Comparison of ENCODE assay signal across 13 cellular contexts in genomic region chr4:74267998-74268606, GRCh38. TPM values are rescaled to one million over a fixed set of nuclear protein-coding genes. Genes with fewer than 3 reads are reported as not detected.
DNase-seq lines count a peak whose midpoint lies in the region; ATAC-seq, FAIRE-seq and TF ChIP-seq lines count a peak whose summit lies in the region.
"Had no signal": no experiment of that assay in that cellular context is flagged by ENCODE, and none has a peak within 500 bp of the region (broad histone marks: within the 10 kb centered on the region; RNA-seq: fewer than 3 reads in every experiment).

No MANE protein-coding gene starts in this region.

- no peak overlapping the region for H2AFZ ChIP-seq in GM23248
- H2AFZ ChIP-seq: GM23338 had no signal

- in situ Hi-C loops in GM23248 (cut with MboI): no loop called here

- no peaks in the 10 kb centered on the region for H3K9me3 Mint-ChIP-seq in activated CD8-positive, alpha-beta T cell treated with anti-CD3 and anti-CD28 coated beads for 36 hours
- H3K9me3 Mint-ChIP-seq: central memory CD8-positive, alpha-beta T cell; GM23338 had no signal

- no peak for TF ChIP-seq CTCF in D721Med (IDR thresholded peaks at IDR 0.05; ENCODE audit: insufficient read depth, missing control alignments)
- TF ChIP-seq CTCF in activated CD8-positive, alpha-beta T cell treated with anti-CD3 and anti-CD28 coated beads for 36 hours (IDR thresholded peaks at IDR 0.05): no peak

- H3K4me3 ChIP-seq in GM23248 (no peak overlapping the region), skeletal muscle satellite cell (ENCODE audit: low read length) (no peak overlapping the region)
- H3K4me3 ChIP-seq: GM23338, spleen had no signal

- H3K9me2 ChIP-seq in GM23248 (ENCODE audit: insufficient read depth): no peaks in the 10 kb centered on the region

- H3K4me1 Mint-ChIP-seq in activated CD8-positive, alpha-beta T cell treated with anti-CD3 and anti-CD28 coated beads for 36 hours (ENCODE audit: low read depth): peaks cover 5% of the 10 kb centered on the region
- H3K4me1 Mint-ChIP-seq: central memory CD8-positive, alpha-beta T cell; GM23338 had no signal

- H3K27me3 ChIP-seq in GM23248 (replicated peaks; ENCODE audit: insufficient read depth) (peaks cover 6% of the 10 kb centered on the region; the same call in 1 of the 2 replicates), skeletal muscle satellite cell (ENCODE audit: control insufficient read depth, insufficient read depth, low read length) (no peaks in the 10 kb centered on the region)
- H3K27me3 ChIP-seq: spleen had no signal

- no peak overlapping the region for H3K4me3 Mint-ChIP-seq in activated CD8-positive, alpha-beta T cell treated with anti-CD3 and anti-CD28 coated beads for 36 hours
- H3K4me3 Mint-ChIP-seq: central memory CD8-positive, alpha-beta T cell; GM23338 had no signal

- peak; percentile 97 for FAIRE-seq in RCC 7860 (lab: Jason Lieb, UNC)
- FAIRE-seq in D721Med (lab: Jason Lieb, UNC): no peak

- H3K4me1 ChIP-seq in GM23248 (ENCODE audit: insufficient read depth) (peaks cover 11% of the 10 kb centered on the region), skeletal muscle satellite cell (ENCODE audit: control insufficient read depth, insufficient read depth, low read length) (peaks cover 21% of the 10 kb centered on the region)
- H3K4me1 ChIP-seq: spleen had no signal

- intact Hi-C loops in activated CD8-positive, alpha-beta T cell treated with anti-CD3 and anti-CD28 coated beads for 36 hours (cut with micrococcal nuclease): no loop called here

- DNase-seq in GM23248: peak; percentile 87
- DNase-seq in RCC 7860 (ENCODE audit: low spot score): peak; percentile 71
- DNase-seq in fibroblast of gingiva (ENCODE audit: low read depth): peak; percentile 47
- DNase-seq in D721Med (ENCODE audit: insufficient read length, low spot score): no peak
- DNase-seq in activated CD8-positive, alpha-beta T cell treated with anti-CD3 and anti-CD28 coated beads for 36 hours: no peak
- DNase-seq in stimulated activated CD4-positive, alpha-beta T cell treated with anti-CD3 and anti-CD28 coated beads, Interleukin-1b, Interleukin-23, amount 100 ng/mL, for 48 hours: no peak
- DNase-seq: activated CD8-positive, alpha-beta memory T cell treated with anti-CD3 and anti-CD28 coated beads, Interleukin-2, amount 50 U/mL, for 4 hours; GF-D8; NK-92 treated with Interleukin-12 subunit alpha and Interleukin-12 subunit beta, amount 100 ng/mL, for 24 hours; spleen had no signal

- H3K27ac ChIP-seq in GM23248: peak overlapping the region; percentile 15; the same call in 1 of the 2 replicates
- H3K27ac ChIP-seq: spleen had no signal

- H3F3A ChIP-seq in GM23248 (ENCODE audit: insufficient read depth): peaks cover 14% of the 10 kb centered on the region

- H3K36me3 ChIP-seq in GM23248 (ENCODE audit: low read depth): no peaks in the 10 kb centered on the region
- H3K36me3 ChIP-seq in skeletal muscle satellite cell (ENCODE audit: insufficient read depth, low read length): no peaks in the 10 kb centered on the region
- H3K36me3 ChIP-seq: spleen had no signal

- no peak for ATAC-seq in activated CD8-positive, alpha-beta T cell treated with anti-CD3 and anti-CD28 coated beads for 36 hours
- ATAC-seq: GM23338 had no signal

- no peaks in the 10 kb centered on the region for H3K79me2 ChIP-seq in GM23248 (ENCODE audit: insufficient read depth)

- POLR2A ChIA-PET in activated CD8-positive, alpha-beta T cell treated with anti-CD3 and anti-CD28 coated beads for 36 hours (lab: Charles Lee): no interaction called here

- no peaks in the 10 kb centered on the region for H3K9me3 ChIP-seq in GM23248 (ENCODE audit: low read depth)
- no peaks in the 10 kb centered on the region for H3K9me3 ChIP-seq in skeletal muscle satellite cell (replicated peaks; ENCODE audit: low read length)
- H3K9me3 ChIP-seq: spleen had no signal

- H3K27ac Mint-ChIP-seq in activated CD8-positive, alpha-beta T cell treated with anti-CD3 and anti-CD28 coated beads for 36 hours: no peak overlapping the region
- H3K27ac Mint-ChIP-seq: GM23338 had no signal

- CTCF ChIA-PET in activated CD8-positive, alpha-beta T cell treated with anti-CD3 and anti-CD28 coated beads for 36 hours (lab: Charles Lee): no interaction called here

- H3K9ac ChIP-seq in GM23248 (no peak overlapping the region), skeletal muscle satellite cell (ENCODE audit: low read depth, low read length) (no peak overlapping the region)

- no peaks in the 10 kb centered on the region for H3K36me3 Mint-ChIP-seq in activated CD8-positive, alpha-beta T cell treated with anti-CD3 and anti-CD28 coated beads for 36 hours (ENCODE audit: low read depth)

- H4K20me1 ChIP-seq in GM23248 (ENCODE audit: insufficient read depth): no peaks in the 10 kb centered on the region

- H3K4me2 ChIP-seq in GM23248 (ENCODE audit: unreplicated experiment): peak overlapping the region; percentile 40
- H3K4me2 ChIP-seq in skeletal muscle satellite cell (ENCODE audit: low read length): peak overlapping the region; percentile 48
- H3K4me2 ChIP-seq: GM23338 had no signal

- no peaks in the 10 kb centered on the region for H3K27me3 Mint-ChIP-seq in activated CD8-positive, alpha-beta T cell treated with anti-CD3 and anti-CD28 coated beads for 36 hours
- H3K27me3 Mint-ChIP-seq: central memory CD8-positive, alpha-beta T cell had no signal

RNA-seq across cellular contexts. Expression of gene EPGN, which starts 40.2 kb away (rescaled TPM):
- total RNA-seq in GM23248 (2014; rRNA removed; shearing (Covaris generic)): 0.86 TPM in 1 of 2 replicates, not detected in the other
- 0.46 TPM in 1 of 2 replicates, not detected in the other for polyA plus RNA-seq in GM23248 (2016; fragmentation: Nextera tagmentation; extraction: Ambion mirVana)
- total RNA-seq in skeletal muscle satellite cell (2012; rRNA removed): 0.44 and 5.6 TPM in 2 replicates
- total RNA-seq in activated CD8-positive, alpha-beta T cell treated with anti-CD3 and anti-CD28 coated beads for 36 hours: not detected
- total RNA-seq: GM23338 had no signal
- polyA plus RNA-seq: GM23338 had no signal

Comparison
In these comparisons a context has a peak if more than half of its experiments do, and no peak if none do; other contexts are left out.
1. DNase-seq: peak in GM23248 (single experiment), RCC 7860 (single experiment) and fibroblast of gingiva (single experiment); none in D721Med (single experiment), activated CD8-positive, alpha-beta T cell treated with anti-CD3 and anti-CD28 coated beads for 36 hours (single experiment) and stimulated activated CD4-positive, alpha-beta T cell treated with anti-CD3 and anti-CD28 coated beads, Interleukin-1b, Interleukin-23, amount 100 ng/mL, for 48 hours (single experiment).